ENCODE assay signal across 8 cellular contexts in the genomic region with DNA sequence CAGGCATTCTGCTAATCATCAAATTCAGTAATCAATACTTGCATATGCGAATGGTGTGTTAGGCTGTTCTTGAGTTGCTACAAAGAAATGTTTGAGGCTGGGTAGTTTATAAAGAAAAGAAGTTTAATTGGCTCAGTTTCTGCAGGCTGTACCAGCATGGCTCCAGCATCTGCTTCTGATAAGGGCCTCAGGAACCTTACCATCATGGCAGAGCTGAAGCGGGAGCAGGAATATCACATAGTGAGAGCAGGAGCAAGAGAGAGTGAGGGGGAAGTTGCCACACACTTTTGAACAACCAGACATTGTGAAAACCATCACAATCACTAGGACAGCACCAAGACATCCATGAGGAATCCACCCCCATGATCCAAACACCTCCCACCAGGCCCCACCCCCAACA.
"Had no signal": no experiment of that assay in that cellular context is flagged by ENCODE, and none has a peak within 500 bp of the region (broad histone marks: within the 10 kb centered on the region; RNA-seq: fewer than 3 reads in every experiment).

No MANE protein-coding gene starts in this region.

- H3K4me3 Mint-ChIP-seq: GM23338, H9, HFFc6 had no signal

- H3K4me1 ChIP-seq: HAP-1 had no signal

- H2AFZ ChIP-seq: GM23248, GM23338 had no signal

- H3K4me3 ChIP-seq: GM23248, GM23338, HAP-1 had no signal

- H3K4me2 ChIP-seq: GM23338 had no signal

- H3K27ac Mint-ChIP-seq: GM23338, H9, HFFc6 had no signal

- H3K9ac ChIP-seq: GM23248 had no signal

- H3K9me3 ChIP-seq: HAP-1 had no signal

- H3K9me3 Mint-ChIP-seq: GM23338, H9, HFFc6 had no signal

- H3K27ac ChIP-seq: GM23248 had no signal

- H3K36me3 ChIP-seq: HAP-1 had no signal

- DNase-seq: GM23248, GOT3, H7, H9, HCEC 1CT, HFFc6 had no signal
